29 cellular contexts compared by ENCODE assay signal in the genomic region with DNA sequence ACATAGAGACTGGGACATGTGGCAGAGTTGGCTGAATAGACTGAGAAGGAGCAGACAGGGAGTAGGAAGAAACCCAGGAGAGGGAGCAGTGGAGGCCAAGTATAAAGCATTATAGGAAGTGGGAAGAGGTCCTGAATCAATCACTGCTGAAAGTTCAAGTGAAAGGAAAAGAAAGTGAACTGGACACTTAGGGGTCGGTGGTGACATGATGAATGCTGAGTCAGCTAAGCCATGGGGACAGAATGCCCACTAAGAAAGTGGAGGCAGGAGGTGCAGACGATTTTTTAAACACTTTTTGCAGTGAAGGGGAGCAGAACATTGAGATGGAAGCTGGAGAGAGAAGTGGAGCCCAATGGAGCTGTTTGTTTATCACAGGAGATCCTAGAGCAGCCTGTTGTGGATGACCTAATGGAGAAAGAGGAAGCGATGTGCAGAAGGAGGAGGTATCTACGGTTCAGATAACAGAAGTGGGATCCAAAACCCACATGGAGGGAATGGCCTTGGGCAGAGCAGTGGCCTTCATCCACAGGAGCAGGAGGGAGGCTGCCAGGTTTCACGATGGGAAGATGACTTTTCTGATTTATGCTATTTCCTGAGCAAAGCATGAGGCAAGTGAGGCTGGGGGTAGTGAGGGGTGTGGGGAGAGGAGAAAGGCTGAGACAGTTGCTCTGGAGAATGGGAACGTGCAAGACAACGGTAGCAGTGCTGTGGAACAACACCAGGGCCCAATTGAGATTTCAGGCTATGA.
DNase-seq lines count a peak whose midpoint lies in the region; ATAC-seq, FAIRE-seq and TF ChIP-seq lines count a peak whose summit lies in the region.
"Had no signal": no experiment of that assay in that cellular context is flagged by ENCODE, and none has a peak within 500 bp of the region (broad histone marks: within the 10 kb centered on the region; RNA-seq: fewer than 3 reads in every experiment).

No MANE protein-coding gene starts in this region.

- no peak overlapping the region for H3K4me2 ChIP-seq in HepG2 (ENCODE audit: low read depth, low read length)
- H3K4me2 ChIP-seq: KMS-11 had no signal

- no peaks in the 10 kb centered on the region for H3K9me3 Mint-ChIP-seq in activated CD8-positive, alpha-beta T cell treated with anti-CD3 and anti-CD28 coated beads, Interleukin-2, amount 10 ng/mL, durations not matched to agents 7 days and 5 days (ENCODE audit: insufficient read depth)
- H3K9me3 Mint-ChIP-seq: activated B cell treated with CpG ODN at 0.5 μM for 24 hours; activated naive CD4-positive, alpha-beta T cell treated with anti-CD3 and anti-CD28 coated beads, Interleukin-2, amount 50 U/mL, for 24 hours; activated T-helper 17 cell treated with anti-CD3 and anti-CD28 coated beads, Interleukin-2, amount 50 U/mL, for 72 hours; natural killer cell had no signal

- H3K27ac ChIP-seq in HepG2 (ENCODE audit: extremely low read length, insufficient read depth, low read length): no peak overlapping the region
- H3K27ac ChIP-seq in breast epithelium: no peak overlapping the region
- H3K27ac ChIP-seq: epithelial cell of prostate, KMS-11, pancreas, right atrium auricular region, stomach, tibial artery had no signal

- in situ Hi-C loops in KBM-7 (cut with MboI; ENCODE audit: low pct_unique_long_range_greater_than_20kb, low sequenced_read_pairs) (no loop called here), HepG2 (cut with HindIII; ENCODE audit: extremely low pct_ligation_motif_present, low pct_unique_long_range_greater_than_20kb) (no loop called here)

- H3K4me1 ChIP-seq in HepG2 (ENCODE audit: insufficient read depth, low read length) (no peaks in the 10 kb centered on the region), breast epithelium (no peaks in the 10 kb centered on the region)
- H3K4me1 ChIP-seq: HAP-1, pancreas had no signal

- peaks cover 15 to 70% of the 10 kb centered on the region in 2 experiments for H3K27me3 ChIP-seq in HepG2 (ENCODE audit: control insufficient read depth in 1 of 2, insufficient read depth in 2 of 2, low read length in 2 of 2)
- no peaks in the 10 kb centered on the region for H3K27me3 ChIP-seq in breast epithelium
- H3K27me3 ChIP-seq: pancreas, right atrium auricular region had no signal

- H3K27me3 Mint-ChIP-seq in activated CD8-positive, alpha-beta T cell treated with anti-CD3 and anti-CD28 coated beads, Interleukin-2, amount 10 ng/mL, durations not matched to agents 7 days and 5 days (ENCODE audit: low read depth): peaks cover 18% of the 10 kb centered on the region
- H3K27me3 Mint-ChIP-seq: activated naive CD4-positive, alpha-beta T cell treated with anti-CD3 and anti-CD28 coated beads, Interleukin-2, amount 50 U/mL, for 24 hours had no signal

- no TSS peak for BruUV-seq in HepG2 (replicated peaks; lab: Mats Ljungman, UMichigan)

- POLR2A ChIA-PET in HepG2 (lab: Yijun Ruan, JAX): no interaction called here
- POLR2A ChIA-PET in activated CD8-positive, alpha-beta T cell treated with anti-CD3 and anti-CD28 coated beads, Interleukin-2, amount 10 ng/mL, durations not matched to agents 7 days and 5 days (lab: Charles Lee): no interaction called here

- no peak overlapping the region for H2AFZ ChIP-seq in HepG2 (ENCODE audit: low read length)

- TF ChIP-seq POLR2A in HepG2 (IDR thresholded peaks at IDR 0.05; ENCODE audit: insufficient read depth in 1 of 2, low read depth in 2 of 2, low read length in 2 of 2): no peak
- TF ChIP-seq POLR2A in breast epithelium (IDR thresholded peaks at IDR 0.05): no peak

- H4K20me1 ChIP-seq in HepG2 (ENCODE audit: insufficient read depth, low read length): 0 out of 2 replicates have a peak, but pooled peaks cover 6% of the 10 kb centered on the region

- intact Hi-C loops in HepG2 (cut with micrococcal nuclease; ENCODE audit: unreplicated experiment): no loop called here
- intact Hi-C loops in breast epithelium (cut with DNase I; ENCODE audit: low total_unique reads): no loop called here

- TF ChIP-seq CTCF in HepG2 (CRISPR knock-in tag; IDR thresholded peaks at IDR 0.05) (no peak), breast epithelium (IDR thresholded peaks at IDR 0.05) (no peak)

- H3K36me3 Mint-ChIP-seq in activated CD8-positive, alpha-beta T cell treated with anti-CD3 and anti-CD28 coated beads, Interleukin-2, amount 10 ng/mL, durations not matched to agents 7 days and 5 days (ENCODE audit: low read depth): no peaks in the 10 kb centered on the region
- H3K36me3 Mint-ChIP-seq: activated naive CD4-positive, alpha-beta T cell treated with anti-CD3 and anti-CD28 coated beads, Interleukin-2, amount 50 U/mL, for 24 hours; natural killer cell had no signal

- CTCF ChIA-PET in HepG2 (lab: Yijun Ruan, JAX; ENCODE audit: low intra/inter-chr PET ratio, low total read pairs): no interaction called here
- CTCF ChIA-PET in activated CD8-positive, alpha-beta T cell treated with anti-CD3 and anti-CD28 coated beads, Interleukin-2, amount 10 ng/mL, durations not matched to agents 7 days and 5 days (lab: Charles Lee): no interaction called here

- H3K4me3 ChIP-seq in HepG2 (replicated peaks in 1 of 3; ENCODE audit: insufficient read depth in 1 of 3, low read depth in 2 of 3, low read length in 3 of 3) (no peak overlapping the region), breast epithelium (no peak overlapping the region)
- H3K4me3 ChIP-seq: HAP-1, pancreas, right atrium auricular region, smooth muscle cell, stomach, tibial artery had no signal

- TF ChIP-seq EP300 in HepG2 (IDR thresholded peaks at IDR 0.05; ENCODE audit: low read depth in 2 of 2, low read length in 2 of 2) (no peak), HepG2 (CRISPR knock-in tag; IDR thresholded peaks at IDR 0.05; ENCODE audit: borderline replicate concordance) (no peak)

- FAIRE-seq in HepG2 (lab: Jason Lieb, UNC): no peak
- FAIRE-seq: islet of Langerhans, pancreas had no signal

- H3K36me3 ChIP-seq in HepG2 (replicated peaks in 1 of 2; ENCODE audit: control insufficient read depth in 1 of 2, insufficient read depth in 2 of 2, low read length in 2 of 2) (no peaks in the 10 kb centered on the region), breast epithelium (no peaks in the 10 kb centered on the region)
- H3K36me3 ChIP-seq: HAP-1, pancreas, right atrium auricular region, stomach, tibial artery had no signal

- no peak overlapping the region for H3K4me3 Mint-ChIP-seq in activated CD8-positive, alpha-beta T cell treated with anti-CD3 and anti-CD28 coated beads, Interleukin-2, amount 10 ng/mL, durations not matched to agents 7 days and 5 days
- H3K4me3 Mint-ChIP-seq: activated B cell treated with CpG ODN at 0.5 μM for 24 hours; activated naive CD4-positive, alpha-beta T cell treated with anti-CD3 and anti-CD28 coated beads, Interleukin-2, amount 50 U/mL, for 24 hours; activated T-helper 17 cell treated with anti-CD3 and anti-CD28 coated beads, Interleukin-2, amount 50 U/mL, for 72 hours; natural killer cell had no signal

- peak; percentile 6 for DNase-seq in AG20443 (ENCODE audit: low spot score)
- peak; percentile 40 for DNase-seq in KBM-7
- peak; percentile 45 for DNase-seq in OCI-M1 (lab: John Stamatoyannopoulos, UW)
- no peak for DNase-seq in HepG2 (ENCODE audit: low spot score)
- DNase-seq in activated CD8-positive, alpha-beta T cell treated with anti-CD3 and anti-CD28 coated beads, Interleukin-2, amount 10 ng/mL, durations not matched to agents 7 days and 5 days: no peak
- DNase-seq in breast epithelium (ENCODE audit: low spot score in 2 of 2): no peak
- no peak for DNase-seq in T-helper 9 cell
- no peak for DNase-seq in NCI-H146 (lab: John Stamatoyannopoulos, UW)
- DNase-seq: activated B cell treated with CpG ODN at 0.5 μM for 24 hours; activated CD4-positive, alpha-beta T cell treated with anti-CD3 and anti-CD28 coated beads, Interleukin-2, amount 50 U/mL, for 4 hours; DMS53; effector CD4-positive, alpha-beta T cell; left ventricle myocardium superior; natural killer cell; NCI-H1048; NCI-H1694 treated with DMSO at 0.1 percent for 48 hours; NCI-H524 treated with DMSO at 0.1 percent for 48 hours; pancreas; stimulated activated CD4-positive, alpha-beta T cell treated with anti-CD3 and anti-CD28 coated beads, Interleukin-2, amount 100 ng/mL, for 24 hours; stomach; tibial artery had no signal

- no peak for TF ChIP-seq RAD21 in HepG2 (CRISPR knock-in tag; IDR thresholded peaks at IDR 0.05)

- 10% methylated on average over 7 of the region's 7 CpGs for WGBS in HepG2 (ENCODE audit: low lambda C conversion rate)

- peaks cover 13% of the 10 kb centered on the region for H3K4me1 Mint-ChIP-seq in activated CD8-positive, alpha-beta T cell treated with anti-CD3 and anti-CD28 coated beads, Interleukin-2, amount 10 ng/mL, durations not matched to agents 7 days and 5 days (ENCODE audit: low read depth)
- H3K4me1 Mint-ChIP-seq: activated T-helper 17 cell treated with anti-CD3 and anti-CD28 coated beads, Interleukin-2, amount 50 U/mL, for 72 hours had no signal

- no peak overlapping the region for H3K27ac Mint-ChIP-seq in activated CD8-positive, alpha-beta T cell treated with anti-CD3 and anti-CD28 coated beads, Interleukin-2, amount 10 ng/mL, durations not matched to agents 7 days and 5 days
- H3K27ac Mint-ChIP-seq: activated B cell treated with CpG ODN at 0.5 μM for 24 hours; activated naive CD4-positive, alpha-beta T cell treated with anti-CD3 and anti-CD28 coated beads, Interleukin-2, amount 50 U/mL, for 24 hours; activated T-helper 17 cell treated with anti-CD3 and anti-CD28 coated beads, Interleukin-2, amount 50 U/mL, for 72 hours; natural killer cell had no signal

- no peak overlapping the region for H3K9ac ChIP-seq in HepG2 (ENCODE audit: insufficient read depth, low read depth, low read length)
- H3K9ac ChIP-seq: KMS-11 had no signal

- no peak for ATAC-seq in HepG2
- ATAC-seq in activated CD8-positive, alpha-beta T cell treated with anti-CD3 and anti-CD28 coated beads, Interleukin-2, amount 10 ng/mL, durations not matched to agents 7 days and 5 days: no peak
- ATAC-seq: activated T-helper 17 cell treated with anti-CD3 and anti-CD28 coated beads, Interleukin-2, amount 50 U/mL, for 72 hours; left ventricle myocardium superior; natural killer cell had no signal

- no peaks in the 10 kb centered on the region for H3K79me2 ChIP-seq in HepG2 (ENCODE audit: insufficient read depth, low read length)

- H3K9me3 ChIP-seq in HepG2 (ENCODE audit: low read length) (no peaks in the 10 kb centered on the region), breast epithelium (no peaks in the 10 kb centered on the region)
- H3K9me3 ChIP-seq: HAP-1, pancreas, right atrium auricular region, stomach, tibial artery had no signal

TF ChIP-seq in HepG2, 621 proteins besides CTCF, POLR2A, EP300 and RAD21 (continues in another document):
- TF ChIP-seq, protein P1, sequence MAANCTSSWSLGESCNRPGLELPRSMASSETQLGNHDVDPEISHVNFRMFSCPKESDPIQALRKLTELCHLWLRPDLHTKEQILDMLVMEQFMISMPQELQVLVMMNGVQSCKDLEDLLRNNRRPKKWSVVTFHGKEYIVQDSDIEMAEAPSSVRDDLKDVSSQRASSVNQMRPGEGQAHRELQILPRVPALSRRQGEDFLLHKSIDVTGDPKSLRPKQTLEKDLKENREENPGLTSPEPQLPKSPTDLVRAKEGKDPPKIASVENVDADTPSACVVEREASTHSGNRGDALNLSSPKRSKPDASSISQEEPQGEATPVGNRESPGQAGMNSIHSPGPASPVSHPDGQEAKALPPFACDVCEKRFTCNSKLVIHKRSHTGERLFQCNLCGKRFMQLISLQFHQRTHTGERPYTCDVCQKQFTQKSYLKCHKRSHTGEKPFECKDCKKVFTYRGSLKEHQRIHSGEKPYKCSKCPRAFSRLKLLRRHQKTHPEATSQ (CRISPR knock-in tag; IDR thresholded peaks at IDR 0.05; ENCODE audit: borderline replicate concordance): no peak

Comparison
In these comparisons a context has a peak if more than half of its experiments do, and no peak if none do; other contexts are left out.
1. DNase-seq: peak in AG20443 (single experiment), KBM-7 (single experiment) and OCI-M1 (single experiment); none in HepG2 (single experiment), activated CD8-positive, alpha-beta T cell treated with anti-CD3 and anti-CD28 coated beads, Interleukin-2, amount 10 ng/mL, durations not matched to agents 7 days and 5 days (single experiment), breast epithelium (0 of 2), T-helper 9 cell (single experiment) and NCI-H146 (single experiment).